Comparison of ENCODE assay signal across 8 cellular contexts in genomic region chr7:117873056-117873932, GRCh38. TPM values are rescaled to one million over a fixed set of nuclear protein-coding genes. Genes with fewer than 3 reads are reported as not detected.
A peak's percentile ranks its signal among the peaks of the same experiment; 100 is the strongest.
DNase-seq lines count a peak whose midpoint lies in the region; ATAC-seq lines count a peak whose summit lies in the region.
"Had no signal": no experiment of that assay in that cellular context is flagged by ENCODE, and none has a peak within 500 bp of the region (broad histone marks: within the 10 kb centered on the region; RNA-seq: fewer than 3 reads in every experiment).

Gene CTTNBP2 (minus strand): TSS chr7:117873441. CDS start chr7:117873415, 26 bp downstream.

- H3K9me3 Mint-ChIP-seq in activated CD8-positive, alpha-beta memory T cell treated with anti-CD3 and anti-CD28 coated beads, Interleukin-2, amount 10 ng/mL, durations not matched to agents 7 days and 5 days (ENCODE audit: low read depth): no peaks in the 10 kb centered on the region
- peaks cover 0 to 13% (median 2%) of the 10 kb centered on the region in 11 donors for H3K9me3 Mint-ChIP-seq in naive thymus-derived CD4-positive, alpha-beta T cell

- CTCF ChIA-PET in activated CD8-positive, alpha-beta memory T cell treated with anti-CD3 and anti-CD28 coated beads, Interleukin-2, amount 10 ng/mL, durations not matched to agents 7 days and 5 days (lab: Charles Lee): no interaction called here
- CTCF ChIA-PET in naive thymus-derived CD4-positive, alpha-beta T cell (lab: Charles Lee): no interaction called here

- peak within 1 kb of the TSS; percentile 6 for H3K4me3 Mint-ChIP-seq in activated CD8-positive, alpha-beta memory T cell treated with anti-CD3 and anti-CD28 coated beads, Interleukin-2, amount 10 ng/mL, durations not matched to agents 7 days and 5 days
- peak within 1 kb of the TSS; percentile 26 to 79 (median 61) for H3K4me3 Mint-ChIP-seq in naive thymus-derived CD4-positive, alpha-beta T cell

- H3K27ac Mint-ChIP-seq in activated CD8-positive, alpha-beta memory T cell treated with anti-CD3 and anti-CD28 coated beads, Interleukin-2, amount 10 ng/mL, durations not matched to agents 7 days and 5 days: peak within 1 kb of the TSS; percentile 11
- no peak within 1 kb of the TSS for H3K27ac Mint-ChIP-seq in naive thymus-derived CD4-positive, alpha-beta T cell

- peaks cover 42% of the 10 kb centered on the region for H3K27me3 Mint-ChIP-seq in activated CD8-positive, alpha-beta memory T cell treated with anti-CD3 and anti-CD28 coated beads, Interleukin-2, amount 10 ng/mL, durations not matched to agents 7 days and 5 days
- H3K27me3 Mint-ChIP-seq in naive thymus-derived CD4-positive, alpha-beta T cell: peaks cover 53 to 66% (median 56%) of the 10 kb centered on the region in 5 donors

- WGBS in aorta, 2 donors: 0% methylated on average over 70 to 113 of the region's 113 CpGs

- no peak for DNase-seq in activated CD8-positive, alpha-beta memory T cell treated with anti-CD3 and anti-CD28 coated beads, Interleukin-2, amount 10 ng/mL, durations not matched to agents 7 days and 5 days
- DNase-seq in fibroblast of the conjunctiva (ENCODE audit: low read depth): peak; percentile 8
- DNase-seq in naive thymus-derived CD4-positive, alpha-beta T cell: peak in 1 of 9 donors; percentile 28
- peak; percentile 67 to 89 for DNase-seq in aorta

- H3K27me3 ChIP-seq in naive thymus-derived CD4-positive, alpha-beta T cell (ENCODE audit: control insufficient read depth in 2 of 2, insufficient read depth in 2 of 2, low read length in 2 of 2): peaks cover 0 to 7% of the 10 kb centered on the region in 2 donors
- H3K27me3 ChIP-seq in aorta (ENCODE audit: control insufficient read depth in 1 of 2, insufficient read depth in 2 of 2, low read length in 1 of 2): no peaks in the 10 kb centered on the region

- peak within 1 kb of the TSS; percentile 94 for H3K9ac ChIP-seq in ES-I3 (ENCODE audit: low read depth, low read length)

- POLR2A ChIA-PET in naive thymus-derived CD4-positive, alpha-beta T cell (lab: Charles Lee): no interaction called here

- H3K36me3 Mint-ChIP-seq in activated CD8-positive, alpha-beta memory T cell treated with anti-CD3 and anti-CD28 coated beads, Interleukin-2, amount 10 ng/mL, durations not matched to agents 7 days and 5 days: peaks cover 3% of the 10 kb centered on the region
- H3K36me3 Mint-ChIP-seq in naive thymus-derived CD4-positive, alpha-beta T cell: peaks cover 0 to 8% (median 4%) of the 10 kb centered on the region in 5 donors

- no peaks in the 10 kb centered on the region for H3K9me3 ChIP-seq in ES-I3 (ENCODE audit: control insufficient read depth, insufficient read depth, low read length)
- no peaks in the 10 kb centered on the region for H3K9me3 ChIP-seq in naive thymus-derived CD4-positive, alpha-beta T cell (ENCODE audit: control insufficient read depth in 2 of 3, low read length in 3 of 3)
- H3K9me3 ChIP-seq in aorta (ENCODE audit: control insufficient read depth, low read length): no peaks in the 10 kb centered on the region

- intact Hi-C loops in naive thymus-derived CD4-positive, alpha-beta T cell (cut with micrococcal nuclease): no loop called here
- intact Hi-C loops in aorta (cut with DNase I): loop anchor here (5.0 to 10.0 kb wide), 3 partner anchors 88 to 302 kb away; no protein-coding TSS in a partner anchor

- no peak within 1 kb of the TSS for H3K27ac ChIP-seq in naive thymus-derived CD4-positive, alpha-beta T cell (ENCODE audit: low read depth, low read length)
- H3K27ac ChIP-seq in aorta (ENCODE audit: low read depth in 1 of 2, low read length in 2 of 2): no peak within 1 kb of the TSS

- H3K4me1 ChIP-seq in ES-I3 (ENCODE audit: insufficient read depth, low read length): peaks cover 24% of the 10 kb centered on the region; the same call in 1 of the 2 replicates
- H3K4me1 ChIP-seq in naive thymus-derived CD4-positive, alpha-beta T cell (ENCODE audit: control insufficient read depth in 2 of 2, insufficient read depth in 2 of 2, low read length in 2 of 2): no peaks in the 10 kb centered on the region
- H3K4me1 ChIP-seq in aorta (ENCODE audit: control insufficient read depth in 1 of 2, insufficient read depth in 2 of 2, low read length in 2 of 2): no peaks in the 10 kb centered on the region

- H3K4me1 Mint-ChIP-seq in activated CD8-positive, alpha-beta memory T cell treated with anti-CD3 and anti-CD28 coated beads, Interleukin-2, amount 10 ng/mL, durations not matched to agents 7 days and 5 days: peaks cover 4% of the 10 kb centered on the region
- H3K4me1 Mint-ChIP-seq in naive thymus-derived CD4-positive, alpha-beta T cell: peaks cover 3 to 22% (median 16%) of the 10 kb centered on the region in 7 donors

- H3K36me3 ChIP-seq in ES-I3 (ENCODE audit: insufficient read depth, low read length) (no peaks in the 10 kb centered on the region), aorta (ENCODE audit: control insufficient read depth in 1 of 2, insufficient read depth in 2 of 2, low read length in 1 of 2) (no peaks in the 10 kb centered on the region)
- no peaks in the 10 kb centered on the region for H3K36me3 ChIP-seq in naive thymus-derived CD4-positive, alpha-beta T cell (ENCODE audit: control insufficient read depth in 2 of 3, insufficient read depth in 3 of 3, low read length in 3 of 3)

- H3K4me3 ChIP-seq in naive thymus-derived CD4-positive, alpha-beta T cell (ENCODE audit: low read length): no peak within 1 kb of the TSS
- peak within 1 kb of the TSS; percentile 86 to 97 for H3K4me3 ChIP-seq in aorta (ENCODE audit: low read length in 2 of 2)

- ATAC-seq in HG03354 (IDR thresholded peaks at IDR 0.05; ENCODE audit: poor library complexity, severe bottlenecking, unreplicated experiment): peak; percentile 51
- ATAC-seq in activated CD8-positive, alpha-beta memory T cell treated with anti-CD3 and anti-CD28 coated beads, Interleukin-2, amount 10 ng/mL, durations not matched to agents 7 days and 5 days: no peak
- peak; percentile 37 for ATAC-seq in naive thymus-derived CD4-positive, alpha-beta T cell
- peak; percentile 73 for ATAC-seq in aorta (ENCODE audit: low FRiP score)
- ATAC-seq in GM18870 (IDR thresholded peaks at IDR 0.05; ENCODE audit: unreplicated experiment): no peak

RNA-seq across cellular contexts. Expression of gene CTTNBP2, which starts in this region (rescaled TPM):
- total RNA-seq in activated CD8-positive, alpha-beta memory T cell treated with anti-CD3 and anti-CD28 coated beads, Interleukin-2, amount 10 ng/mL, durations not matched to agents 7 days and 5 days: not detected
- under 1 TPM in 3 of 5 experiments, not detected in 2; 0.16 to 0.30 (median 0.27) TPM for total RNA-seq in naive thymus-derived CD4-positive, alpha-beta T cell
- not detected for polyA plus RNA-seq in naive thymus-derived CD4-positive, alpha-beta T cell
- 10 to 100 TPM; 15.9 to 29.6 TPM for total RNA-seq in aorta
- 1 to 10 TPM; 1.2 to 1.4 TPM for polyA plus RNA-seq in aorta
- total RNA-seq: activated CD8-positive, alpha-beta memory T cell treated with anti-CD3 and anti-CD28 coated beads for 36 hours had no signal

Comparison
In these comparisons a context has a peak if more than half of its experiments do, and no peak if none do; other contexts are left out.
1. RNA of gene CTTNBP2 (total RNA-seq): 15.9 to 29.6 TPM in aorta; 0.16 to 0.30 TPM in naive thymus-derived CD4-positive, alpha-beta T cell and not detected in activated CD8-positive, alpha-beta memory T cell treated with anti-CD3 and anti-CD28 coated beads, Interleukin-2, amount 10 ng/mL, durations not matched to agents 7 days and 5 days; every median in the first group is over 10 times any median in the second.
2. Peak in ATAC-seq in naive thymus-derived CD4-positive, alpha-beta T cell; RNA of the gene not detected or under 1 TPM.
3. ATAC-seq: peak in HG03354 (single experiment) and aorta (single experiment); none in activated CD8-positive, alpha-beta memory T cell treated with anti-CD3 and anti-CD28 coated beads, Interleukin-2, amount 10 ng/mL, durations not matched to agents 7 days and 5 days (single experiment) and GM18870 (single experiment).
4. intact Hi-C loops: an anchor here in aorta (5.0 to 10.0 kb wide); none called in naive thymus-derived CD4-positive, alpha-beta T cell.